In the genomic region with DNA sequence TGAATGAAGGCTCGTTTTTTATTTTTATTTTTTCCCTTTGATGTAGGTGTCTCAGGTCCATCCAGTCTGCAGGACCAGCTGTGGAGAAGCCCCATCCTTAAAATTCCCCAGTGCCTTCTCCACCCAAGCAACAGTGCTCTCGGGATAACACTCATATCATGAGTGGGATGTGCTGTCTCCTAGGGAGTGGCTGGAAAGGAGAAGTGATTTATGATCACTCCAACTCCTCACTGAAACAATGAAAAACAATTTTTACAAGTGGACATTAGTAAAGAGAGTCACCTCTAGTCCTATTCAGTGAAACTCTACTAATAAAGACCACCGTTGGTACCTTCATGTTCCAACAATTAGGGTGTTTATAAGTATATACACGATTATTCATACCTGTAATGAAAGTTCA, we compare ENCODE assay signal across 25 cellular contexts. TPM values are rescaled to one million over a fixed set of nuclear protein-coding genes. Genes with fewer than 3 reads are reported as not detected.
"Had no signal": no experiment of that assay in that cellular context is flagged by ENCODE, and none has a peak within 500 bp of the region (broad histone marks: within the 10 kb centered on the region; RNA-seq: fewer than 3 reads in every experiment).

No MANE protein-coding gene starts in this region.

- DNase-seq: cortex of kidney; effector CD8-positive, alpha-beta T cell; effector memory CD8-positive, alpha-beta T cell; endodermal cell; erythroblast; esophagus squamous epithelium; foreskin fibroblast; foreskin melanocyte; gastrocnemius medialis; glutamatergic neuron; heart right ventricle; hippocampal formation; left cardiac atrium; left lung; left ventricle myocardium superior; lower lobe of right lung; mesenchymal stem cell; naive thymus-derived CD4-positive, alpha-beta T cell had no signal

- H3K27ac ChIP-seq: colonic mucosa, epithelial cell of prostate, gastrocnemius medialis, heart right ventricle, left lung, lower lobe of right lung had no signal

- H3K9me3 ChIP-seq: colonic mucosa, esophagus squamous epithelium, gastrocnemius medialis, heart right ventricle, left lung, lower lobe of right lung, mucosa of descending colon had no signal

- H3K4me3 ChIP-seq: colonic mucosa, esophagus squamous epithelium, gastrocnemius medialis, heart right ventricle, left lung, lower lobe of right lung, mucosa of descending colon had no signal

- FAIRE-seq: endometrium, islet of Langerhans, keratinocyte had no signal

- H3K36me3 ChIP-seq: colonic mucosa, esophagus squamous epithelium, gastrocnemius medialis, heart right ventricle, left lung, lower lobe of right lung had no signal

- ATAC-seq: effector memory CD8-positive, alpha-beta T cell; esophagus mucosa; gastrocnemius medialis; heart right ventricle; left cardiac atrium; left lung; left ventricle myocardium superior; lower lobe of right lung; naive thymus-derived CD4-positive, alpha-beta T cell had no signal

RNA-seq across cellular contexts. Expression of gene STUM, which starts 3.5 kb away (rescaled TPM):
- total RNA-seq: naive thymus-derived CD4-positive, alpha-beta T cell had no signal
- polyA plus RNA-seq: naive thymus-derived CD4-positive, alpha-beta T cell had no signal
